8 cellular contexts compared by ENCODE assay signal in the genomic region with DNA sequence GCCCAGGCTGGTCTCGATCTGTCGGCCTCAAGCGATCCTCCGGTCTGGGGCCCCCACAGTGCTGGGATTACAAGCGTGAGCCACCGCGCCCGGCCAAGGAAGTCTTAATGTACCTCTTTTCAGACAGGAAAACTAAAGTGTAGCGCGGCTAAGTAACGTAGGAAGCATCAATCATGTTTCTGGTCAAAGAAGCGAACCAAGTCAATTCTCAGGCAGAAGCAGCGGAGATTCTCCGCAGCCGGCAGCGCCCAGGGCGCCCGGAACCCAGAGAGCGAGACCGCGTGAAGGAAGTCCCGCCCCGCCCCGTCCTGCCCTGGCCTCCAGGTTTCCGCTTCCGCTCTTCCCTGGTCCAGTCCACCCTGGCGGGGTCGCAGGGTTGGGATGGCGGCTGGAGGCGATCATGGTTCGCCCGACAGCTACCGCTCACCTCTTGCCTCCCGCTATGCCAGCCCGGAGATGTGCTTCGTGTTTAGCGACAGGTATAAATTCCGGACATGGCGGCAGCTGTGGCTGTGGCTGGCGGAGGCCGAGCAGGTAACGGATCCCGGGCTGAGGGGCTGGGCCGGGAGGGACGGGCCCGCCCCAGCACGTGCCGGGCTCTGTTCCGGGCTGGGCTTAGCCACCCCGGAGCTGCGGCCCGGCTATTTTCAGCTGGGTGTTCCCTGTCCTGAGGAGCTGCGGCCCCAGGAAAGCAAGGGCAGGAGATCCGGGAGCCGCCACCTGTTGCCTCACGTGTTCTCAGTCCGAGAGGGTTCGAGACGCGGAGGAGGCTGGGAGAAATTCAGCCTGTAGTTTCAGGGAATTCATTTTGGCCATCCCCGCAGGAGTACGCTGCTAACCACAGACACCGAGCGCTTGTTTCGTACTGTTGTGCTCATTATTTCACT. TPM values are rescaled to one million over a fixed set of nuclear protein-coding genes. Genes with fewer than 3 reads are reported as not detected.
DNase-seq lines count a peak whose midpoint lies in the region; ATAC-seq, FAIRE-seq and TF ChIP-seq lines count a peak whose summit lies in the region.

A gene (plus strand): TSS at position 323 of the 887 bp plus-strand sequence. CDS start 59 bp downstream, at position 382.

- no TSS peak for BruUV-seq in endothelial cell of umbilical vein (replicated peaks; lab: Mats Ljungman, UMichigan)

- peak; percentile 86 for FAIRE-seq in endothelial cell of umbilical vein (lab: Jason Lieb, UNC)

- intact Hi-C loops in endothelial cell of umbilical vein (cut with micrococcal nuclease) = loop anchor here (1.0 to 5.0 kb wide), 6 partner anchors 69 to 814 kb away; a partner anchor contains a TSS

- no peaks in the 10 kb centered on the region for H3K9me1 ChIP-seq in endothelial cell of umbilical vein (replicated peaks; ENCODE audit: control insufficient read depth, extremely low read depth, insufficient read depth, low read length)

- H3K4me2 ChIP-seq in OCI-LY3 (ENCODE audit: low read length) (peak within 1 kb of the TSS; percentile 85), endothelial cell of umbilical vein (ENCODE audit: insufficient read depth, low read length) (peak within 1 kb of the TSS; percentile 91)

- DNase-seq in COLO668 (lab: John Stamatoyannopoulos, UW; ENCODE audit: unreplicated experiment) (peak; percentile 93), HT1080 (ENCODE audit: low read depth) (peak; percentile 84), activated T-cell treated with anti-CD3 and anti-CD28 coated beads for 1 hour (ENCODE audit: low read depth) (peak; percentile 70), endothelial cell of umbilical vein (ENCODE audit: low read depth, low spot score) (peak; percentile 85), middle frontal gyrus (ENCODE audit: extremely low spot score, low spot score) (peak; percentile 81)
- DNase-seq in stimulated activated CD8-positive, alpha-beta memory T cell treated with anti-CD3 and anti-CD28 coated beads, Interleukin-2, amount 100 ng/mL, for 1 hour (ENCODE audit: low read depth in 2 of 2) = peak; percentile 61 to 71

- H3K9me3 ChIP-seq in OCI-LY3 (ENCODE audit: insufficient read depth, low read length) (no peaks in the 10 kb centered on the region), endothelial cell of umbilical vein (replicated peaks; ENCODE audit: control insufficient read depth, insufficient read depth, low read length) (no peaks in the 10 kb centered on the region)

- H3K36me3 ChIP-seq in OCI-LY3 (replicated peaks; ENCODE audit: low read depth, low read length) (peaks cover 20% of the 10 kb centered on the region), endothelial cell of umbilical vein (ENCODE audit: control insufficient read depth in 2 of 2, extremely low read depth in 1 of 2, insufficient read depth in 2 of 2, low read length in 2 of 2) (peaks cover 2 to 4% of the 10 kb centered on the region in 2 experiments)

- H3K4me1 ChIP-seq in OCI-LY3 (ENCODE audit: low read length) = peaks cover 15% of the 10 kb centered on the region
- peaks cover 16% of the 10 kb centered on the region for H3K4me1 ChIP-seq in endothelial cell of umbilical vein (ENCODE audit: control insufficient read depth, extremely low read depth, insufficient read depth, low read length)

- H3K9ac ChIP-seq in OCI-LY3 (ENCODE audit: low read length) (peak within 1 kb of the TSS; percentile 85), endothelial cell of umbilical vein (replicated peaks; ENCODE audit: extremely low read depth, insufficient read depth, low read length) (peak within 1 kb of the TSS; percentile 80)

- peaks cover 45% of the 10 kb centered on the region for H3K79me2 ChIP-seq in OCI-LY3 (ENCODE audit: low read length)
- peaks cover 37% of the 10 kb centered on the region for H3K79me2 ChIP-seq in endothelial cell of umbilical vein (ENCODE audit: control insufficient read depth, insufficient read depth, low read length)

- H3K4me3 ChIP-seq in OCI-LY3 (ENCODE audit: low read length) (peak within 1 kb of the TSS; percentile 91), endothelial cell of umbilical vein (replicated peaks in 1 of 3; ENCODE audit: insufficient read depth in 1 of 3, low read depth in 1 of 3, low read length in 3 of 3) (peak within 1 kb of the TSS; percentile 76 to 98 (median 90))

- peak; percentile 97 for TF ChIP-seq POLR2A in endothelial cell of umbilical vein (IDR thresholded peaks at IDR 0.05; ENCODE audit: low read depth, low read length)

- H2AFZ ChIP-seq in OCI-LY3 (ENCODE audit: low read depth, low read length) (peak within 1 kb of the TSS; percentile 82; the same call in 1 of the 2 replicates), endothelial cell of umbilical vein (ENCODE audit: low read depth, low read length) (peak within 1 kb of the TSS; percentile 93)

- POLR2A ChIA-PET in endothelial cell of umbilical vein (lab: Charles Lee) = interaction anchor here (1.0 kb wide), 1 partner anchor 302 kb away, joined by 3 read pairs; no protein-coding TSS in a partner anchor

- no peaks in the 10 kb centered on the region for H3K27me3 ChIP-seq in OCI-LY3 (ENCODE audit: low read depth, low read length)
- no peaks in the 10 kb centered on the region for H3K27me3 ChIP-seq in endothelial cell of umbilical vein (ENCODE audit: control insufficient read depth in 2 of 2, insufficient read depth in 2 of 2, low read length in 2 of 2)

- ATAC-seq in GM19468 (IDR thresholded peaks at IDR 0.05; ENCODE audit: extremely low read depth, unreplicated experiment) = peak; percentile 53

- H4K20me1 ChIP-seq in OCI-LY3 (ENCODE audit: insufficient read depth, low read length) = no peaks in the 10 kb centered on the region; the same call in 1 of the 2 replicates
- H4K20me1 ChIP-seq in endothelial cell of umbilical vein (replicated peaks; ENCODE audit: control insufficient read depth, extremely low read depth, insufficient read depth, low read length) = no peaks in the 10 kb centered on the region

- H3K27ac ChIP-seq in OCI-LY3 (ENCODE audit: low read length) (peak within 1 kb of the TSS; percentile 84), endothelial cell of umbilical vein (ENCODE audit: insufficient read depth, low read depth, low read length) (peak within 1 kb of the TSS; percentile 51)

- TF ChIP-seq CTCF in OCI-LY3 (IDR thresholded peaks at IDR 0.05; ENCODE audit: low read depth, low read length) (no peak), endothelial cell of umbilical vein (IDR thresholded peaks at IDR 0.05; ENCODE audit: extremely low read depth in 1 of 2, insufficient read depth in 1 of 2, low read depth in 1 of 2, low read length in 2 of 2) (peak in 1 of 2 donors; percentile 34)

- dilution Hi-C loops in endothelial cell of umbilical vein (cut with MboI; ENCODE audit: extremely low pct_ligation_motif_present, low sequenced_read_pairs) = no loop called here

- CTCF ChIA-PET in endothelial cell of umbilical vein (lab: Charles Lee) = interaction anchor here (1.0 to 4.0 kb wide), 12 partner anchors 12 to 321 kb away, joined by 3 to 33 read pairs (median 16); a partner anchor contains a TSS

TF ChIP-seq in endothelial cell of umbilical vein, 7 proteins besides CTCF, POLR2A, EP300 and RAD21:
- TF ChIP-seq POLR2AphosphoS5 (IDR thresholded peaks at IDR 0.05; ENCODE audit: insufficient read depth, low read depth, low read length) = peak; percentile 98
- TF ChIP-seq FOS (IDR thresholded peaks at IDR 0.05; ENCODE audit: borderline replicate concordance, insufficient read depth, low read length) = no peak
- TF ChIP-seq GATA2 (IDR thresholded peaks at IDR 0.05; ENCODE audit: insufficient read depth, insufficient read length, low read depth, low read length) = no peak
- TF ChIP-seq, protein P1, sequence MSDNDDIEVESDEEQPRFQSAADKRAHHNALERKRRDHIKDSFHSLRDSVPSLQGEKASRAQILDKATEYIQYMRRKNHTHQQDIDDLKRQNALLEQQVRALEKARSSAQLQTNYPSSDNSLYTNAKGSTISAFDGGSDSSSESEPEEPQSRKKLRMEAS (IDR thresholded peaks at IDR 0.05; ENCODE audit: insufficient read depth, insufficient read length) = peak; percentile 10
- TF ChIP-seq EZH2 (IDR thresholded peaks at IDR 0.05; ENCODE audit: borderline replicate concordance, low read depth, low read length, severe bottlenecking) = no peak
- TF ChIP-seq MYC (IDR thresholded peaks at IDR 0.05; ENCODE audit: low read depth, low read length) = peak; percentile 46
- TF ChIP-seq JUN (IDR thresholded peaks at IDR 0.05; ENCODE audit: borderline replicate concordance, insufficient read depth, insufficient read length, low read depth) = no peak

RNA-seq across cellular contexts. Expression of the gene that starts here (rescaled TPM):
- total RNA-seq in HT1080 (2014; rRNA removed; shearing (Covaris generic)) = 195 and 211 TPM in 2 replicates
- 119 and 139 TPM in 2 replicates for polyA plus RNA-seq in HT1080 (2015; cell fraction: cytosol; rRNA removed)
- polyA plus RNA-seq in HT1080 (2015; cell fraction: nucleus; rRNA removed) = 107 and 122 TPM in 2 replicates
- 86.2 and 103 TPM in 2 replicates for total RNA-seq in endothelial cell of umbilical vein
- polyA plus RNA-seq in endothelial cell of umbilical vein = 110 and 141 TPM in 2 replicates
- 140 and 151 TPM in 2 replicates for polyA plus RNA-seq in endothelial cell of umbilical vein (2011; cell fraction: cytosol; rRNA removed)
- polyA plus RNA-seq in endothelial cell of umbilical vein (2011; cell fraction: nucleus; rRNA removed) = 148 and 166 TPM in 2 replicates
- polyA plus RNA-seq in endothelial cell of umbilical vein (2012) = 81.8 and 116 TPM in 2 replicates
- polyA minus RNA-seq in endothelial cell of umbilical vein = 120 and 128 TPM in 2 replicates
- polyA minus RNA-seq in endothelial cell of umbilical vein (2011; cell fraction: cytosol; rRNA and poly(A)+ RNA removed) = 58.8 TPM
- polyA minus RNA-seq in endothelial cell of umbilical vein (2011; cell fraction: nucleus; rRNA and poly(A)+ RNA removed) = 34.9 and 49.4 TPM in 2 replicates

Comparison
In these comparisons a context has a peak if more than half of its experiments do, and no peak if none do; other contexts are left out.
1. Peak in every context shown above with its lines: DNase-seq, ATAC-seq, H3K4me3 ChIP-seq and H3K27ac ChIP-seq.